ENCODE assay signal across 1 cellular context in the genomic region with DNA sequence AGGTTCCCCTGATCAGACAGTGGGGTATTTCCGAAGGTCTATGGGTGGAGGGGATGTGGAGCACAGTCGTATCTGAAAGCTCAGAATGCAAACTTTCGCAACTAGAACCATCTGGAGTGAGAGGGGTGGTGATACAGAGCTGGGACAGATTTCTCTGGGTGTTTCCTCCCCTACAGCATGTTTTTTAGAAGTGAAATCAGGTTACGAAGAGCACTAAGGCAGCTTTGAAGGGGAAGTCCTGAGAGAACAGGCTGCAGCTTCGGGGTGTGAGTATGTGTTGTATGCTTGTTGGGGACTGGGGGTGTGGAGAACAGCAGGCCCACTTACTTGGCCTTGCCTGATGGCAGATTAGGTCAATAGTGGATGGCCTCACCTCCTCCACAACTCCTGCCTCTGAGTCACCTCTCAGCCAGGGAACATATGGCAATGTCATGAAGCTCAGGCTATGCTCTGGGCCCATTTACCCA.
TF ChIP-seq lines count a peak whose summit lies in the region.

No MANE protein-coding gene starts in this region.

TF ChIP-seq in GM12878, 131 proteins besides CTCF, POLR2A, EP300 and RAD21 (continued from another document and continues in another):
- TF ChIP-seq, protein P1, sequence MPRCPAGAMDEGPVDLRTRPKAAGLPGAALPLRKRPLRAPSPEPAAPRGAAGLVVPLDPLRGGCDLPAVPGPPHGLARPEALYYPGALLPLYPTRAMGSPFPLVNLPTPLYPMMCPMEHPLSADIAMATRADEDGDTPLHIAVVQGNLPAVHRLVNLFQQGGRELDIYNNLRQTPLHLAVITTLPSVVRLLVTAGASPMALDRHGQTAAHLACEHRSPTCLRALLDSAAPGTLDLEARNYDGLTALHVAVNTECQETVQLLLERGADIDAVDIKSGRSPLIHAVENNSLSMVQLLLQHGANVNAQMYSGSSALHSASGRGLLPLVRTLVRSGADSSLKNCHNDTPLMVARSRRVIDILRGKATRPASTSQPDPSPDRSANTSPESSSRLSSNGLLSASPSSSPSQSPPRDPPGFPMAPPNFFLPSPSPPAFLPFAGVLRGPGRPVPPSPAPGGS (IDR thresholded peaks at IDR 0.05; ENCODE audit: borderline replicate concordance, insufficient read depth, low read depth, low read length, poor library complexity, severe bottlenecking): no peak
- TF ChIP-seq SMARCA5 (IDR thresholded peaks at IDR 0.05) (peak; percentile 74; the same call in 1 of the 2 replicates), IKZF2 (IDR thresholded peaks at IDR 0.05) (peak; percentile 57 to 61; a peak in 2 of 4 replicates), FOXM1 (IDR thresholded peaks at IDR 0.05; ENCODE audit: low read depth, low read length) (no peak), PAX5 (IDR thresholded peaks at IDR 0.05; ENCODE audit: borderline replicate concordance, low read depth, low read length) (no peak), CHD4 (IDR thresholded peaks at IDR 0.05) (no peak), CBX3 (IDR thresholded peaks at IDR 0.05; ENCODE audit: borderline replicate concordance, low read depth) (no peak), ZNF207 (IDR thresholded peaks at IDR 0.05; ENCODE audit: borderline replicate concordance) (no peak; the same call in 1 of the 2 replicates), IRF4 (IDR thresholded peaks at IDR 0.05; ENCODE audit: low read depth, low read length) (no peak), POLR2AphosphoS2 (IDR thresholded peaks at IDR 0.05; ENCODE audit: low read depth, low read length) (no peak), MEF2A (IDR thresholded peaks at IDR 0.05; ENCODE audit: insufficient read depth, low read depth, low read length) (no peak), SMAD1 (IDR thresholded peaks at IDR 0.05; ENCODE audit: low read depth, partially characterized antibody) (peak; percentile 76), RELA (IDR thresholded peaks at IDR 0.05; ENCODE audit: borderline replicate concordance, partially characterized antibody) (peak; percentile 73), NRF1 (conservative IDR thresholded peaks at IDR 0.05; ENCODE audit: low read depth, low read length) (no peak), POU2F2 (IDR thresholded peaks at IDR 0.05; ENCODE audit: borderline replicate concordance, low read depth, low read length) (peak; percentile 54; the same call in 1 of the 3 replicates), NR2C2 (IDR thresholded peaks at IDR 0.05; ENCODE audit: borderline replicate concordance, control insufficient read depth, insufficient read length, low read depth) (no peak), RBBP5 (conservative IDR thresholded peaks at IDR 0.05) (no peak), ZZZ3 (IDR thresholded peaks at IDR 0.05; ENCODE audit: control insufficient read depth, insufficient read length, low read depth) (no peak), JUNB (IDR thresholded peaks at IDR 0.05) (no peak), BCL11A (IDR thresholded peaks at IDR 0.05; ENCODE audit: low read depth, low read length) (peak; percentile 49; the same call in 1 of the 2 replicates), CBX5 (IDR thresholded peaks at IDR 0.05; ENCODE audit: low read depth) (no peak), ASH2L (IDR thresholded peaks at IDR 0.05; ENCODE audit: borderline replicate concordance, low read depth) (no peak), SREBF2 (IDR thresholded peaks at IDR 0.05; ENCODE audit: low read length) (no peak)
- TF ChIP-seq, protein P2, sequence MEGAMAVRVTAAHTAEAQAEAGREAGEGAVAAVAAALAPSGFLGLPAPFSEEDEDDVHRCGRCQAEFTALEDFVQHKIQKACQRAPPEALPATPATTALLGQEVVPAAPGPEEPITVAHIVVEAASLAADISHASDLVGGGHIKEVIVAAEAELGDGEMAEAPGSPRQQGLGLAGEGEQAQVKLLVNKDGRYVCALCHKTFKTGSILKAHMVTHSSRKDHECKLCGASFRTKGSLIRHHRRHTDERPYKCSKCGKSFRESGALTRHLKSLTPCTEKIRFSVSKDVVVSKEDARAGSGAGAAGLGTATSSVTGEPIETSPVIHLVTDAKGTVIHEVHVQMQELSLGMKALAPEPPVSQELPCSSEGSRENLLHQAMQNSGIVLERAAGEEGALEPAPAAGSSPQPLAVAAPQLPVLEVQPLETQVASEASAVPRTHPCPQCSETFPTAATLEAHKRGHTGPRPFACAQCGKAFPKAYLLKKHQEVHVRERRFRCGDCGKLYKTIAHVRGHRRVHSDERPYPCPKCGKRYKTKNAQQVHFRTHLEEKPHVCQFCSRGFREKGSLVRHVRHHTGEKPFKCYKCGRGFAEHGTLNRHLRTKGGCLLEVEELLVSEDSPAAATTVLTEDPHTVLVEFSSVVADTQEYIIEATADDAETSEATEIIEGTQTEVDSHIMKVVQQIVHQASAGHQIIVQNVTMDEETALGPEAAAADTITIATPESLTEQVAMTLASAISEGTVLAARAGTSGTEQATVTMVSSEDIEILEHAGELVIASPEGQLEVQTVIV (IDR thresholded peaks at IDR 0.05; ENCODE audit: borderline replicate concordance, partially characterized antibody): no peak
- TF ChIP-seq, protein P3, sequence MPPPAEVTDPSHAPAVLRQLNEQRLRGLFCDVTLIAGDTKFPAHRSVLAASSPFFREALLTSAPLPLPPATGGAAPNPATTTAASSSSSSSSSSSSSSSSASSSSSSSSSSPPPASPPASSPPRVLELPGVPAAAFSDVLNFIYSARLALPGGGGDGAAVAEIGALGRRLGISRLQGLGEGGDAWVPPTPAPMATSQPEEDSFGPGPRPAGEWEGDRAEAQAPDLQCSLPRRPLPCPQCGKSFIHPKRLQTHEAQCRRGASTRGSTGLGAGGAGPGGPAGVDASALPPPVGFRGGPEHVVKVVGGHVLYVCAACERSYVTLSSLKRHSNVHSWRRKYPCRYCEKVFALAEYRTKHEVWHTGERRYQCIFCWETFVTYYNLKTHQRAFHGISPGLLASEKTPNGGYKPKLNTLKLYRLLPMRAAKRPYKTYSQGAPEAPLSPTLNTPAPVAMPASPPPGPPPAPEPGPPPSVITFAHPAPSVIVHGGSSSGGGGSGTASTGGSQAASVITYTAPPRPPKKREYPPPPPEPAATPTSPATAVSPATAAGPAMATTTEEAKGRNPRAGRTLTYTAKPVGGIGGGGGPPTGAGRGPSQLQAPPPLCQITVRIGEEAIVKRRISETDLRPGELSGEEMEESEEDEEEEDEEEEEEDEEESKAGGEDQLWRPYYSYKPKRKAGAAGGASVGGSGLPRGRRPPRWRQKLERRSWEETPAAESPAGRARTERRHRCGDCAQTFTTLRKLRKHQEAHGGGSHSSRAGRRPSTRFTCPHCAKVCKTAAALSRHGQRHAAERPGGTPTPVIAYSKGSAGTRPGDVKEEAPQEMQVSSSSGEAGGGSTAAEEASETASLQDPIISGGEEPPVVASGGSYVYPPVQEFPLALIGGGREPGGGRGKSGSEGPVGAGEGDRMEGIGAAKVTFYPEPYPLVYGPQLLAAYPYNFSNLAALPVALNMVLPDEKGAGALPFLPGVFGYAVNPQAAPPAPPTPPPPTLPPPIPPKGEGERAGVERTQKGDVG (CRISPR knock-in tag; IDR thresholded peaks at IDR 0.05): no peak
- TF ChIP-seq, protein P4, sequence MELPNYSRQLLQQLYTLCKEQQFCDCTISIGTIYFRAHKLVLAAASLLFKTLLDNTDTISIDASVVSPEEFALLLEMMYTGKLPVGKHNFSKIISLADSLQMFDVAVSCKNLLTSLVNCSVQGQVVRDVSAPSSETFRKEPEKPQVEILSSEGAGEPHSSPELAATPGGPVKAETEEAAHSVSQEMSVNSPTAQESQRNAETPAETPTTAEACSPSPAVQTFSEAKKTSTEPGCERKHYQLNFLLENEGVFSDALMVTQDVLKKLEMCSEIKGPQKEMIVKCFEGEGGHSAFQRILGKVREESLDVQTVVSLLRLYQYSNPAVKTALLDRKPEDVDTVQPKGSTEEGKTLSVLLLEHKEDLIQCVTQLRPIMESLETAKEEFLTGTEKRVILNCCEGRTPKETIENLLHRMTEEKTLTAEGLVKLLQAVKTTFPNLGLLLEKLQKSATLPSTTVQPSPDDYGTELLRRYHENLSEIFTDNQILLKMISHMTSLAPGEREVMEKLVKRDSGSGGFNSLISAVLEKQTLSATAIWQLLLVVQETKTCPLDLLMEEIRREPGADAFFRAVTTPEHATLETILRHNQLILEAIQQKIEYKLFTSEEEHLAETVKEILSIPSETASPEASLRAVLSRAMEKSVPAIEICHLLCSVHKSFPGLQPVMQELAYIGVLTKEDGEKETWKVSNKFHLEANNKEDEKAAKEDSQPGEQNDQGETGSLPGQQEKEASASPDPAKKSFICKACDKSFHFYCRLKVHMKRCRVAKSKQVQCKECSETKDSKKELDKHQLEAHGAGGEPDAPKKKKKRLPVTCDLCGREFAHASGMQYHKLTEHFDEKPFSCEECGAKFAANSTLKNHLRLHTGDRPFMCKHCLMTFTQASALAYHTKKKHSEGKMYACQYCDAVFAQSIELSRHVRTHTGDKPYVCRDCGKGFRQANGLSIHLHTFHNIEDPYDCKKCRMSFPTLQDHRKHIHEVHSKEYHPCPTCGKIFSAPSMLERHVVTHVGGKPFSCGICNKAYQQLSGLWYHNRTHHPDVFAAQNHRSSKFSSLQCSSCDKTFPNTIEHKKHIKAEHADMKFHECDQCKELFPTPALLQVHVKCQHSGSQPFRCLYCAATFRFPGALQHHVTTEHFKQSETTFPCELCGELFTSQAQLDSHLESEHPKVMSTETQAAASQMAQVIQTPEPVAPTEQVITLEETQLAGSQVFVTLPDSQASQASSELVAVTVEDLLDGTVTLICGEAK (IDR thresholded peaks at IDR 0.05; ENCODE audit: borderline replicate concordance): no peak
- TF ChIP-seq, protein P5, sequence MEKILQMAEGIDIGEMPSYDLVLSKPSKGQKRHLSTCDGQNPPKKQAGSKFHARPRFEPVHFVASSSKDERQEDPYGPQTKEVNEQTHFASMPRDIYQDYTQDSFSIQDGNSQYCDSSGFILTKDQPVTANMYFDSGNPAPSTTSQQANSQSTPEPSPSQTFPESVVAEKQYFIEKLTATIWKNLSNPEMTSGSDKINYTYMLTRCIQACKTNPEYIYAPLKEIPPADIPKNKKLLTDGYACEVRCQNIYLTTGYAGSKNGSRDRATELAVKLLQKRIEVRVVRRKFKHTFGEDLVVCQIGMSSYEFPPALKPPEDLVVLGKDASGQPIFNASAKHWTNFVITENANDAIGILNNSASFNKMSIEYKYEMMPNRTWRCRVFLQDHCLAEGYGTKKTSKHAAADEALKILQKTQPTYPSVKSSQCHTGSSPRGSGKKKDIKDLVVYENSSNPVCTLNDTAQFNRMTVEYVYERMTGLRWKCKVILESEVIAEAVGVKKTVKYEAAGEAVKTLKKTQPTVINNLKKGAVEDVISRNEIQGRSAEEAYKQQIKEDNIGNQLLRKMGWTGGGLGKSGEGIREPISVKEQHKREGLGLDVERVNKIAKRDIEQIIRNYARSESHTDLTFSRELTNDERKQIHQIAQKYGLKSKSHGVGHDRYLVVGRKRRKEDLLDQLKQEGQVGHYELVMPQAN (conservative IDR thresholded peaks at IDR 0.05): no peak
- TF ChIP-seq, protein P6, sequence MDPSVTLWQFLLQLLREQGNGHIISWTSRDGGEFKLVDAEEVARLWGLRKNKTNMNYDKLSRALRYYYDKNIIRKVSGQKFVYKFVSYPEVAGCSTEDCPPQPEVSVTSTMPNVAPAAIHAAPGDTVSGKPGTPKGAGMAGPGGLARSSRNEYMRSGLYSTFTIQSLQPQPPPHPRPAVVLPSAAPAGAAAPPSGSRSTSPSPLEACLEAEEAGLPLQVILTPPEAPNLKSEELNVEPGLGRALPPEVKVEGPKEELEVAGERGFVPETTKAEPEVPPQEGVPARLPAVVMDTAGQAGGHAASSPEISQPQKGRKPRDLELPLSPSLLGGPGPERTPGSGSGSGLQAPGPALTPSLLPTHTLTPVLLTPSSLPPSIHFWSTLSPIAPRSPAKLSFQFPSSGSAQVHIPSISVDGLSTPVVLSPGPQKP (IDR thresholded peaks at IDR 0.05; ENCODE audit: low read depth, low read length): no peak
- TF ChIP-seq, protein P7, sequence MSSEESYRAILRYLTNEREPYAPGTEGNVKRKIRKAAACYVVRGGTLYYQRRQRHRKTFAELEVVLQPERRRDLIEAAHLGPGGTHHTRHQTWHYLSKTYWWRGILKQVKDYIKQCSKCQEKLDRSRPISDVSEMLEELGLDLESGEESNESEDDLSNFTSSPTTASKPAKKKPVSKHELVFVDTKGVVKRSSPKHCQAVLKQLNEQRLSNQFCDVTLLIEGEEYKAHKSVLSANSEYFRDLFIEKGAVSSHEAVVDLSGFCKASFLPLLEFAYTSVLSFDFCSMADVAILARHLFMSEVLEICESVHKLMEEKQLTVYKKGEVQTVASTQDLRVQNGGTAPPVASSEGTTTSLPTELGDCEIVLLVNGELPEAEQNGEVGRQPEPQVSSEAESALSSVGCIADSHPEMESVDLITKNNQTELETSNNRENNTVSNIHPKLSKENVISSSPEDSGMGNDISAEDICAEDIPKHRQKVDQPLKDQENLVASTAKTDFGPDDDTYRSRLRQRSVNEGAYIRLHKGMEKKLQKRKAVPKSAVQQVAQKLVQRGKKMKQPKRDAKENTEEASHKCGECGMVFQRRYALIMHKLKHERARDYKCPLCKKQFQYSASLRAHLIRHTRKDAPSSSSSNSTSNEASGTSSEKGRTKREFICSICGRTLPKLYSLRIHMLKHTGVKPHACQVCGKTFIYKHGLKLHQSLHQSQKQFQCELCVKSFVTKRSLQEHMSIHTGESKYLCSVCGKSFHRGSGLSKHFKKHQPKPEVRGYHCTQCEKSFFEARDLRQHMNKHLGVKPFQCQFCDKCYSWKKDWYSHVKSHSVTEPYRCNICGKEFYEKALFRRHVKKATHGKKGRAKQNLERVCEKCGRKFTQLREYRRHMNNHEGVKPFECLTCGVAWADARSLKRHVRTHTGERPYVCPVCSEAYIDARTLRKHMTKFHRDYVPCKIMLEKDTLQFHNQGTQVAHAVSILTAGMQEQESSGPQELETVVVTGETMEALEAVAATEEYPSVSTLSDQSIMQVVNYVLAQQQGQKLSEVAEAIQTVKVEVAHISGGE (CRISPR knock-in tag; IDR thresholded peaks at IDR 0.05): no peak
- TF ChIP-seq, protein P8, sequence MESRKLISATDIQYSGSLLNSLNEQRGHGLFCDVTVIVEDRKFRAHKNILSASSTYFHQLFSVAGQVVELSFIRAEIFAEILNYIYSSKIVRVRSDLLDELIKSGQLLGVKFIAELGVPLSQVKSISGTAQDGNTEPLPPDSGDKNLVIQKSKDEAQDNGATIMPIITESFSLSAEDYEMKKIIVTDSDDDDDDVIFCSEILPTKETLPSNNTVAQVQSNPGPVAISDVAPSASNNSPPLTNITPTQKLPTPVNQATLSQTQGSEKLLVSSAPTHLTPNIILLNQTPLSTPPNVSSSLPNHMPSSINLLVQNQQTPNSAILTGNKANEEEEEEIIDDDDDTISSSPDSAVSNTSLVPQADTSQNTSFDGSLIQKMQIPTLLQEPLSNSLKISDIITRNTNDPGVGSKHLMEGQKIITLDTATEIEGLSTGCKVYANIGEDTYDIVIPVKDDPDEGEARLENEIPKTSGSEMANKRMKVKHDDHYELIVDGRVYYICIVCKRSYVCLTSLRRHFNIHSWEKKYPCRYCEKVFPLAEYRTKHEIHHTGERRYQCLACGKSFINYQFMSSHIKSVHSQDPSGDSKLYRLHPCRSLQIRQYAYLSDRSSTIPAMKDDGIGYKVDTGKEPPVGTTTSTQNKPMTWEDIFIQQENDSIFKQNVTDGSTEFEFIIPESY (IDR thresholded peaks at IDR 0.05): no peak
